ENCODE assay signal across 1 cellular context in genomic region chrX:13658602-13659001, GRCh38.
A peak's percentile ranks its signal among the peaks of the same experiment; 100 is the strongest.
TF ChIP-seq lines count a peak whose summit lies in the region.

No MANE protein-coding gene starts in this region.

TF ChIP-seq in GM12878, 131 proteins besides CTCF, POLR2A, EP300 and RAD21 (continued from another document):
- TF ChIP-seq ZNF592 (IDR thresholded peaks at IDR 0.05) (peak; percentile 78; the same call in 1 of the 2 replicates), ZNF24 (IDR thresholded peaks at IDR 0.05) (peak; percentile 45; the same call in 1 of the 2 replicates), PRDM15 (CRISPR knock-in tag; IDR thresholded peaks at IDR 0.05) (no peak), CREB1 (IDR thresholded peaks at IDR 0.05; ENCODE audit: low read depth) (no peak), RELB (IDR thresholded peaks at IDR 0.05; ENCODE audit: low read depth) (0 out of 2 replicates have a peak, but pooled peaks have one; percentile 19)
TF ChIP-seq in GM12878: peak in this region for 6.
